8 cellular contexts compared by ENCODE assay signal in genomic region chr12:50055831-50056628, GRCh38. TPM values are rescaled to one million over a fixed set of nuclear protein-coding genes. Genes with fewer than 3 reads are reported as not detected.
DNase-seq lines count a peak whose midpoint lies in the region; ATAC-seq, FAIRE-seq and TF ChIP-seq lines count a peak whose summit lies in the region.

No MANE protein-coding gene starts in this region.

- H4K20me1 ChIP-seq in endothelial cell of umbilical vein (replicated peaks; ENCODE audit: control insufficient read depth, extremely low read depth, insufficient read depth, low read length) = no peaks in the 10 kb centered on the region

- H3K27me3 ChIP-seq in endothelial cell of umbilical vein (ENCODE audit: control insufficient read depth in 2 of 2, insufficient read depth in 2 of 2, low read length in 2 of 2) = peaks cover 54 to 56% of the 10 kb centered on the region in 2 experiments
- no peaks in the 10 kb centered on the region for H3K27me3 ChIP-seq in muscle layer of colon (ENCODE audit: control insufficient read depth in 1 of 2, insufficient read depth in 2 of 2, low read length in 2 of 2)

- H3K9me3 Mint-ChIP-seq in stimulated activated naive CD8-positive, alpha-beta T cell treated with anti-CD3 and anti-CD28 coated beads, Interleukin-15, Interleukin-2, amounts not matched to agents 100 ng/mL and 50 ng/mL, for 24 hours = no peaks in the 10 kb centered on the region

- TF ChIP-seq POLR2A in endothelial cell of umbilical vein (IDR thresholded peaks at IDR 0.05; ENCODE audit: low read depth, low read length) = no peak

- no peak overlapping the region for H3K4me2 ChIP-seq in endothelial cell of umbilical vein (ENCODE audit: insufficient read depth, low read length)

- intact Hi-C loops in endothelial cell of umbilical vein (cut with micrococcal nuclease) = loop anchor here (1.0 to 2.0 kb wide), 4 partner anchors 17 to 279 kb away; no protein-coding TSS in a partner anchor

- H3K4me3 ChIP-seq in endothelial cell of umbilical vein (replicated peaks in 1 of 3; ENCODE audit: insufficient read depth in 1 of 3, low read depth in 1 of 3, low read length in 3 of 3) (no peak overlapping the region), muscle layer of colon (ENCODE audit: low read depth in 1 of 2, low read length in 2 of 2) (peak overlapping the region; percentile 30 to 68)

- ATAC-seq in HG02885 (IDR thresholded peaks at IDR 0.05; ENCODE audit: poor library complexity, unreplicated experiment) = no peak

- H3K4me3 Mint-ChIP-seq in stimulated activated naive CD8-positive, alpha-beta T cell treated with anti-CD3 and anti-CD28 coated beads, Interleukin-15, Interleukin-2, amounts not matched to agents 100 ng/mL and 50 ng/mL, for 24 hours = peak overlapping the region; percentile 53

- H3K9ac ChIP-seq in endothelial cell of umbilical vein (replicated peaks; ENCODE audit: extremely low read depth, insufficient read depth, low read length) (no peak overlapping the region), muscle layer of colon (ENCODE audit: low read length) (no peak overlapping the region)

- POLR2A ChIA-PET in endothelial cell of umbilical vein (lab: Charles Lee) = interaction anchor here (0.6 kb wide), 1 partner anchor 67 kb away, joined by 4 read pairs; no protein-coding TSS in a partner anchor

- H3K79me2 ChIP-seq in endothelial cell of umbilical vein (ENCODE audit: control insufficient read depth, insufficient read depth, low read length) = no peaks in the 10 kb centered on the region

- no peaks in the 10 kb centered on the region for H3K36me3 ChIP-seq in endothelial cell of umbilical vein (ENCODE audit: control insufficient read depth in 2 of 2, extremely low read depth in 1 of 2, insufficient read depth in 2 of 2, low read length in 2 of 2)
- no peaks in the 10 kb centered on the region for H3K36me3 ChIP-seq in muscle layer of colon (ENCODE audit: insufficient read depth, low read length)

- peaks cover 5% of the 10 kb centered on the region for H3K4me1 ChIP-seq in endothelial cell of umbilical vein (ENCODE audit: control insufficient read depth, extremely low read depth, insufficient read depth, low read length)
- peaks cover 26% of the 10 kb centered on the region for H3K4me1 ChIP-seq in muscle layer of colon (ENCODE audit: insufficient read depth, low read length)

- H3K27ac Mint-ChIP-seq in stimulated activated naive CD8-positive, alpha-beta T cell treated with anti-CD3 and anti-CD28 coated beads, Interleukin-15, Interleukin-2, amounts not matched to agents 100 ng/mL and 50 ng/mL, for 24 hours = peak overlapping the region; percentile 56

- BruUV-seq in endothelial cell of umbilical vein (replicated peaks; lab: Mats Ljungman, UMichigan) = no TSS peak

- no peaks in the 10 kb centered on the region for H3K9me1 ChIP-seq in endothelial cell of umbilical vein (replicated peaks; ENCODE audit: control insufficient read depth, extremely low read depth, insufficient read depth, low read length)

- dilution Hi-C loops in endothelial cell of umbilical vein (cut with MboI; ENCODE audit: extremely low pct_ligation_motif_present, low sequenced_read_pairs) = loop anchor here (25.0 kb wide), 1 partner anchor 94 kb away; the partner anchor contains the start of genes AQP2, AQP5 and AQP6

- no peak overlapping the region for H2AFZ ChIP-seq in endothelial cell of umbilical vein (ENCODE audit: low read depth, low read length)

- H3K27me3 Mint-ChIP-seq in stimulated activated naive CD8-positive, alpha-beta T cell treated with anti-CD3 and anti-CD28 coated beads, Interleukin-15, Interleukin-2, amounts not matched to agents 100 ng/mL and 50 ng/mL, for 24 hours = peaks cover 31% of the 10 kb centered on the region

- DNase-seq in AG08396 (ENCODE audit: low spot score) (peak; percentile 83), GM19239 (ENCODE audit: insufficient read length, low spot score) (peak; percentile 90), NCI-H510A (lab: John Stamatoyannopoulos, UW) (peak; percentile 27), endothelial cell of umbilical vein (ENCODE audit: low read depth, low spot score) (peak; percentile 59)
- peak; percentile 88 for DNase-seq in activated CD8-positive, alpha-beta memory T cell treated with anti-CD3 and anti-CD28 coated beads for 24 hours

- peaks cover 45% of the 10 kb centered on the region for H3K4me1 Mint-ChIP-seq in stimulated activated naive CD8-positive, alpha-beta T cell treated with anti-CD3 and anti-CD28 coated beads, Interleukin-15, Interleukin-2, amounts not matched to agents 100 ng/mL and 50 ng/mL, for 24 hours (ENCODE audit: low read depth)

- no peaks in the 10 kb centered on the region for H3K9me3 ChIP-seq in endothelial cell of umbilical vein (replicated peaks; ENCODE audit: control insufficient read depth, insufficient read depth, low read length)
- H3K9me3 ChIP-seq in muscle layer of colon (ENCODE audit: low read length) = no peaks in the 10 kb centered on the region

- H3K36me3 Mint-ChIP-seq in stimulated activated naive CD8-positive, alpha-beta T cell treated with anti-CD3 and anti-CD28 coated beads, Interleukin-15, Interleukin-2, amounts not matched to agents 100 ng/mL and 50 ng/mL, for 24 hours (ENCODE audit: low read depth) = no peaks in the 10 kb centered on the region

- FAIRE-seq in GM19239 (lab: Jason Lieb, UNC) (peak; percentile 87), endothelial cell of umbilical vein (lab: Jason Lieb, UNC) (peak; percentile 87)

- no peak overlapping the region for H3K27ac ChIP-seq in endothelial cell of umbilical vein (ENCODE audit: insufficient read depth, low read depth, low read length)
- H3K27ac ChIP-seq in muscle layer of colon (ENCODE audit: low read depth, low read length) = no peak overlapping the region

- TF ChIP-seq CTCF in endothelial cell of umbilical vein (IDR thresholded peaks at IDR 0.05; ENCODE audit: extremely low read depth in 1 of 2, insufficient read depth in 1 of 2, low read depth in 1 of 2, low read length in 2 of 2) = peak; percentile 95 to 96

- CTCF ChIA-PET in endothelial cell of umbilical vein (lab: Charles Lee) = interaction anchor here (0.6 to 11.2 kb wide), 36 partner anchors 9 to 217 kb away, joined by 3 to 191 read pairs (median 5); partner anchors contain the start of genes AQP6, BCDIN3D and RACGAP1

TF ChIP-seq in endothelial cell of umbilical vein, 7 proteins besides CTCF, POLR2A, EP300 and RAD21:
- peak; percentile 8 for TF ChIP-seq EZH2 (IDR thresholded peaks at IDR 0.05; ENCODE audit: borderline replicate concordance, low read depth, low read length, severe bottlenecking)
- no peak for TF ChIP-seq JUN (IDR thresholded peaks at IDR 0.05; ENCODE audit: borderline replicate concordance, insufficient read depth, insufficient read length, low read depth)

RNA-seq across cellular contexts. Expression of gene ASIC1, which starts 1.4 kb away (rescaled TPM):
- 0.53 and 0.55 TPM in 2 replicates for total RNA-seq in endothelial cell of umbilical vein
- polyA plus RNA-seq in endothelial cell of umbilical vein = 0.66 and 0.75 TPM in 2 replicates
- polyA plus RNA-seq in endothelial cell of umbilical vein (2011; cell fraction: cytosol; rRNA removed) = 0.32 and 0.56 TPM in 2 replicates
- 1.4 and 1.8 TPM in 2 replicates for polyA plus RNA-seq in endothelial cell of umbilical vein (2011; cell fraction: nucleus; rRNA removed)
- 1.1 and 1.2 TPM in 2 replicates for polyA plus RNA-seq in endothelial cell of umbilical vein (2012)
- polyA minus RNA-seq in endothelial cell of umbilical vein = 0.90 and 1.1 TPM in 2 replicates
- polyA minus RNA-seq in endothelial cell of umbilical vein (2011; cell fraction: cytosol; rRNA and poly(A)+ RNA removed) = 3.4 TPM
- 0.58 and 0.67 TPM in 2 replicates for polyA minus RNA-seq in endothelial cell of umbilical vein (2011; cell fraction: nucleus; rRNA and poly(A)+ RNA removed)

RNA-seq across cellular contexts. Expression of gene SMARCD1, which starts 29.1 kb away (rescaled TPM):
- total RNA-seq in endothelial cell of umbilical vein = 86.6 and 101 TPM in 2 replicates
- 94.2 and 94.3 TPM in 2 replicates for polyA plus RNA-seq in endothelial cell of umbilical vein
- polyA plus RNA-seq in endothelial cell of umbilical vein (2011; cell fraction: cytosol; rRNA removed) = 85.9 and 89.8 TPM in 2 replicates
- 206 and 214 TPM in 2 replicates for polyA plus RNA-seq in endothelial cell of umbilical vein (2011; cell fraction: nucleus; rRNA removed)
- polyA plus RNA-seq in endothelial cell of umbilical vein (2012) = 69.0 and 80.7 TPM in 2 replicates
- polyA minus RNA-seq in endothelial cell of umbilical vein = 125 and 129 TPM in 2 replicates
- polyA minus RNA-seq in endothelial cell of umbilical vein (2011; cell fraction: cytosol; rRNA and poly(A)+ RNA removed) = 68.2 TPM
- 85.9 and 108 TPM in 2 replicates for polyA minus RNA-seq in endothelial cell of umbilical vein (2011; cell fraction: nucleus; rRNA and poly(A)+ RNA removed)

RNA-seq across cellular contexts. Expression of gene RACGAP1, which starts 30.7 kb away (rescaled TPM):
- 56.3 and 62.9 TPM in 2 replicates for total RNA-seq in endothelial cell of umbilical vein
- polyA plus RNA-seq in endothelial cell of umbilical vein = 15.4 and 16.5 TPM in 2 replicates
- polyA plus RNA-seq in endothelial cell of umbilical vein (2011; cell fraction: cytosol; rRNA removed) = 30.8 and 31.7 TPM in 2 replicates
- polyA plus RNA-seq in endothelial cell of umbilical vein (2011; cell fraction: nucleus; rRNA removed) = 35.0 and 37.2 TPM in 2 replicates
- polyA plus RNA-seq in endothelial cell of umbilical vein (2012) = 30.3 and 55.7 TPM in 2 replicates
- 42.7 and 50.6 TPM in 2 replicates for polyA minus RNA-seq in endothelial cell of umbilical vein
- 104 TPM for polyA minus RNA-seq in endothelial cell of umbilical vein (2011; cell fraction: cytosol; rRNA and poly(A)+ RNA removed)
- 14.4 and 22.9 TPM in 2 replicates for polyA minus RNA-seq in endothelial cell of umbilical vein (2011; cell fraction: nucleus; rRNA and poly(A)+ RNA removed)

RNA-seq across cellular contexts. Expression of gene GPD1, which starts 47.8 kb away (rescaled TPM):
- 0.48 TPM in 1 of 2 replicates, not detected in the other for total RNA-seq in endothelial cell of umbilical vein
- polyA plus RNA-seq in endothelial cell of umbilical vein = 0.07 and 0.10 TPM in 2 replicates
- polyA plus RNA-seq in endothelial cell of umbilical vein (2011; cell fraction: cytosol; rRNA removed) = 0.04 TPM in 1 of 2 replicates, not detected in the other
- 0.36 and 0.71 TPM in 2 replicates for polyA plus RNA-seq in endothelial cell of umbilical vein (2011; cell fraction: nucleus; rRNA removed)
- not detected in 2 replicates for polyA plus RNA-seq in endothelial cell of umbilical vein (2012)
- polyA minus RNA-seq in endothelial cell of umbilical vein = 1.0 TPM in 1 of 2 replicates, not detected in the other
- polyA minus RNA-seq in endothelial cell of umbilical vein (2011; cell fraction: cytosol; rRNA and poly(A)+ RNA removed) = not detected
- polyA minus RNA-seq in endothelial cell of umbilical vein (2011; cell fraction: nucleus; rRNA and poly(A)+ RNA removed) = 0.82 and 0.91 TPM in 2 replicates

RNA-seq across cellular contexts. Expression of gene COX14, which starts 56.0 kb away (rescaled TPM):
- total RNA-seq in endothelial cell of umbilical vein = 40.0 and 40.3 TPM in 2 replicates
- polyA plus RNA-seq in endothelial cell of umbilical vein = 106 and 114 TPM in 2 replicates
- 94.7 and 115 TPM in 2 replicates for polyA plus RNA-seq in endothelial cell of umbilical vein (2011; cell fraction: cytosol; rRNA removed)
- polyA plus RNA-seq in endothelial cell of umbilical vein (2011; cell fraction: nucleus; rRNA removed) = 22.1 and 26.6 TPM in 2 replicates
- 59.2 and 75.4 TPM in 2 replicates for polyA plus RNA-seq in endothelial cell of umbilical vein (2012)
- 47.8 and 48.2 TPM in 2 replicates for polyA minus RNA-seq in endothelial cell of umbilical vein
- polyA minus RNA-seq in endothelial cell of umbilical vein (2011; cell fraction: cytosol; rRNA and poly(A)+ RNA removed) = 26.9 TPM
- 13.0 and 16.5 TPM in 2 replicates for polyA minus RNA-seq in endothelial cell of umbilical vein (2011; cell fraction: nucleus; rRNA and poly(A)+ RNA removed)

Comparison
In these comparisons a context has a peak if more than half of its experiments do, and no peak if none do; other contexts are left out.
1. DNase-seq: peak in every context shown above with its lines; median percentile 90 in GM19239; 88 in activated CD8-positive, alpha-beta memory T cell treated with anti-CD3 and anti-CD28 coated beads for 24 hours; 83 in AG08396; 59 in endothelial cell of umbilical vein; 27 in NCI-H510A.
2. H3K4me3 ChIP-seq: peak in muscle layer of colon (2 of 2); none in endothelial cell of umbilical vein (0 of 3).